ENCODE assay signal across 12 cellular contexts in the genomic region with DNA sequence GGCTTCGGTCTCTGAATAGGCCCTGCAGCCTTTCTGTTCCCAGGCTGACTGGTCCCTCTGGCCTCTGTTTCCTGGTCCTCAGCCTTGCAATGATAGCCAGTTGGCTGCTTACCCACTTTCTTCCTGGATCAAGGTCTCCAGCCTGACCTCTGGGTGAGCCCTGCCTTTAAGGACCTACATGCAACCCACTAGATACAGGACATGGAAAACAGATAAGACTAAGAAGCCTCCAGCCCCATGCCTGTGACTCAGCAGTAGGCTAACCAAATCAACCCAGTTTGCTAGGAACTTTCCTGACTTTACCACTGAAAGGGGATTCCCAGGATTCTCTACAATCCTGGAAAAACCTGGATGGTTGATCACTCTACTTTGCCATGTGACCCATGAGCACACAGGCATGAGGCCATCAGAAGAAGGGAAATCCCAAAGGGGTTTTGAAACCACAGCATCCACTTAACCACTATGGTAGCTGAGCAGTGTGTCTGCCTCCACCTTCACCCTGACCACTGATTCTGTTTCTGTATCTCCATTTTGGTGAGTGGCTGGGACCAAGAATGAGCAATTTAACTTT.
DNase-seq lines count a peak whose midpoint lies in the region; ATAC-seq and TF ChIP-seq lines count a peak whose summit lies in the region.
"Had no signal": no experiment of that assay in that cellular context is flagged by ENCODE, and none has a peak within 500 bp of the region (broad histone marks: within the 10 kb centered on the region; RNA-seq: fewer than 3 reads in every experiment).

No MANE protein-coding gene starts in this region.

- H3K4me1 ChIP-seq in CD8-positive, alpha-beta memory T cell (ENCODE audit: insufficient read depth, low read length): no peaks in the 10 kb centered on the region
- H3K4me1 ChIP-seq in tibial artery: peaks cover 0 to 30% (median 4%) of the 10 kb centered on the region in 4 donors

- no peak for TF ChIP-seq CTCF in tibial artery (IDR thresholded peaks at IDR 0.05)

- no peak for DNase-seq in CD8-positive, alpha-beta memory T cell
- DNase-seq in kidney tubule cell (ENCODE audit: low spot score) (peak; percentile 98), G401 (ENCODE audit: low spot score) (no peak), tibial artery (no peak), NCI-H2081 (lab: John Stamatoyannopoulos, UW) (no peak)
- DNase-seq: COR-L47, MV-4-11 had no signal

- no peak overlapping the region for H3K4me3 ChIP-seq in CD8-positive, alpha-beta memory T cell (ENCODE audit: low read length)
- no peak overlapping the region for H3K4me3 ChIP-seq in tibial artery
- H3K4me3 ChIP-seq: cardiac muscle cell had no signal

- intact Hi-C loops in tibial artery (cut with DNase I; ENCODE audit: low total_unique reads): no loop called here

- no peak overlapping the region for H3K4me3 Mint-ChIP-seq in CD8-positive, alpha-beta memory T cell
- H3K4me3 Mint-ChIP-seq in activated T-helper 17 cell treated with anti-CD3 and anti-CD28 coated beads, Interleukin-2, amount 50 U/mL, for 72 hours: no peak overlapping the region
- H3K4me3 Mint-ChIP-seq: T-helper 1 cell treated with Interleukin-12 subunit alpha and Interleukin-12 subunit beta and Interleukin-4 antibody, amounts not matched to agents 30 μg/mL and 1 μg/mL, for 36 hours had no signal

- H3K27me3 ChIP-seq in CD8-positive, alpha-beta memory T cell (ENCODE audit: insufficient read depth, low read length, poor library complexity, severe bottlenecking): no peaks in the 10 kb centered on the region
- no peaks in the 10 kb centered on the region for H3K27me3 ChIP-seq in tibial artery
- H3K27me3 ChIP-seq: cardiac muscle cell had no signal

- H3K27ac ChIP-seq in CD8-positive, alpha-beta memory T cell (ENCODE audit: low read depth, low read length): peak overlapping the region; percentile 35
- H3K27ac ChIP-seq in tibial artery: no peak overlapping the region
- H3K27ac ChIP-seq: cardiac muscle cell had no signal

- in situ Hi-C loops in G401 (cut with HindIII; ENCODE audit: low sequenced_read_pairs): no loop called here

- no peaks in the 10 kb centered on the region for H3K4me1 Mint-ChIP-seq in CD8-positive, alpha-beta memory T cell
- H3K4me1 Mint-ChIP-seq in activated T-helper 17 cell treated with anti-CD3 and anti-CD28 coated beads, Interleukin-2, amount 50 U/mL, for 72 hours: no peaks in the 10 kb centered on the region

- no peaks in the 10 kb centered on the region for H3K27me3 Mint-ChIP-seq in CD8-positive, alpha-beta memory T cell
- no peaks in the 10 kb centered on the region for H3K27me3 Mint-ChIP-seq in activated T-helper 17 cell treated with anti-CD3 and anti-CD28 coated beads, Interleukin-2, amount 50 U/mL, for 72 hours

- POLR2A ChIA-PET in CD8-positive, alpha-beta memory T cell (lab: Charles Lee): no interaction called here

- ATAC-seq in HG02588 (IDR thresholded peaks at IDR 0.05; ENCODE audit: unreplicated experiment): peak; percentile 73
- peak; percentile 84 for ATAC-seq in activated T-helper 17 cell treated with anti-CD3 and anti-CD28 coated beads, Interleukin-2, amount 50 U/mL, for 72 hours (replicated peaks)
- ATAC-seq in GM21367 (IDR thresholded peaks at IDR 0.05; ENCODE audit: unreplicated experiment): no peak

- H3K27ac Mint-ChIP-seq in CD8-positive, alpha-beta memory T cell: no peak overlapping the region
- H3K27ac Mint-ChIP-seq in activated T-helper 17 cell treated with anti-CD3 and anti-CD28 coated beads, Interleukin-2, amount 50 U/mL, for 72 hours: no peak overlapping the region
- H3K27ac Mint-ChIP-seq: T-helper 1 cell treated with Interleukin-12 subunit alpha and Interleukin-12 subunit beta and Interleukin-4 antibody, amounts not matched to agents 30 μg/mL and 1 μg/mL, for 36 hours had no signal

- CTCF ChIA-PET in CD8-positive, alpha-beta memory T cell (lab: Charles Lee): no interaction called here

- H3K9me3 Mint-ChIP-seq in CD8-positive, alpha-beta memory T cell: no peaks in the 10 kb centered on the region
- H3K9me3 Mint-ChIP-seq in activated T-helper 17 cell treated with anti-CD3 and anti-CD28 coated beads, Interleukin-2, amount 50 U/mL, for 72 hours: no peaks in the 10 kb centered on the region
- H3K9me3 Mint-ChIP-seq: T-helper 1 cell treated with Interleukin-12 subunit alpha and Interleukin-12 subunit beta and Interleukin-4 antibody, amounts not matched to agents 30 μg/mL and 1 μg/mL, for 36 hours had no signal

- no peaks in the 10 kb centered on the region for H3K36me3 Mint-ChIP-seq in CD8-positive, alpha-beta memory T cell
- no peaks in the 10 kb centered on the region for H3K36me3 Mint-ChIP-seq in activated T-helper 17 cell treated with anti-CD3 and anti-CD28 coated beads, Interleukin-2, amount 50 U/mL, for 72 hours (ENCODE audit: low read depth)

- no peaks in the 10 kb centered on the region for H3K9me3 ChIP-seq in CD8-positive, alpha-beta memory T cell (ENCODE audit: low read length)
- H3K9me3 ChIP-seq in tibial artery: no peaks in the 10 kb centered on the region

- H3K36me3 ChIP-seq in CD8-positive, alpha-beta memory T cell (ENCODE audit: insufficient read depth, low read length): no peaks in the 10 kb centered on the region
- no peaks in the 10 kb centered on the region for H3K36me3 ChIP-seq in tibial artery
- H3K36me3 ChIP-seq: cardiac muscle cell had no signal
